15 cellular contexts compared by ENCODE assay signal in genomic region chr6:161132384-161132783, GRCh38.
DNase-seq lines count a peak whose midpoint lies in the region; ATAC-seq, FAIRE-seq and TF ChIP-seq lines count a peak whose summit lies in the region.
"Had no signal": no experiment of that assay in that cellular context is flagged by ENCODE, and none has a peak within 500 bp of the region (broad histone marks: within the 10 kb centered on the region; RNA-seq: fewer than 3 reads in every experiment).

No MANE protein-coding gene starts in this region.

- H3K27ac Mint-ChIP-seq in CD4-positive, alpha-beta T cell, result peak overlapping the region; percentile 7
- H3K27ac Mint-ChIP-seq in osteocyte (ENCODE audit: unreplicated experiment), result no peak overlapping the region
- H3K27ac Mint-ChIP-seq in CD8-positive, alpha-beta T cell, result no peak overlapping the region
- H3K27ac Mint-ChIP-seq: B cell had no signal

- TF ChIP-seq EP300 in K562 (IDR thresholded peaks at IDR 0.05; ENCODE audit: low read length) (no peak), neural cell (conservative IDR thresholded peaks at IDR 0.05; ENCODE audit: poor library complexity, severe bottlenecking) (no peak)

- H3K9me3 ChIP-seq in CD4-positive, alpha-beta T cell (ENCODE audit: control insufficient read depth, low read length), result no peaks in the 10 kb centered on the region
- H3K9me3 ChIP-seq in HCT116 (ENCODE audit: control insufficient read depth in 1 of 2, insufficient read depth in 1 of 2, low read depth in 1 of 2, low read length in 2 of 2) (no peaks in the 10 kb centered on the region), K562 (replicated peaks; ENCODE audit: control insufficient read depth, insufficient read depth, low read depth, low read length) (no peaks in the 10 kb centered on the region), neural cell (ENCODE audit: low read length) (no peaks in the 10 kb centered on the region)
- no peaks in the 10 kb centered on the region for H3K9me3 ChIP-seq in CD8-positive, alpha-beta T cell (ENCODE audit: low read length)
- H3K9me3 ChIP-seq: Caco-2 had no signal

- H3K4me1 ChIP-seq in HCT116 (ENCODE audit: control insufficient read depth in 1 of 2, insufficient read depth in 2 of 2, low read length in 2 of 2), result peaks cover 0 to 12% of the 10 kb centered on the region in 2 experiments; a peak in 2 of 4 replicates
- peaks cover 0 to 6% of the 10 kb centered on the region in 2 experiments; a peak in 1 of 5 replicates for H3K4me1 ChIP-seq in K562 (replicated peaks in 1 of 2; ENCODE audit: control insufficient read depth in 2 of 2, insufficient read depth in 2 of 2, low read length in 2 of 2)
- no peaks in the 10 kb centered on the region for H3K4me1 ChIP-seq in CD8-positive, alpha-beta T cell (ENCODE audit: insufficient read depth, low read length)
- H3K4me1 ChIP-seq: Caco-2 had no signal

- WGBS in K562 (ENCODE audit: insufficient coverage, low coverage, missing lambda C conversion rate), result 96% methylated on average over 11 of the region's 11 CpGs

- H3K27me3 ChIP-seq in CD4-positive, alpha-beta T cell (ENCODE audit: control insufficient read depth, insufficient read depth, low read length), result no peaks in the 10 kb centered on the region
- H3K27me3 ChIP-seq in HCT116 (ENCODE audit: insufficient read depth, low read length) (no peaks in the 10 kb centered on the region), K562 (ENCODE audit: control insufficient read depth in 2 of 2, insufficient read depth in 2 of 2, low read length in 2 of 2) (no peaks in the 10 kb centered on the region), neural cell (ENCODE audit: insufficient read depth, low read depth, low read length) (no peaks in the 10 kb centered on the region)
- no peaks in the 10 kb centered on the region for H3K27me3 ChIP-seq in CD8-positive, alpha-beta T cell (ENCODE audit: insufficient read depth, low read length)
- H3K27me3 ChIP-seq: BLaER1 treated with 17β-estradiol and CSF1 and Interleukin-3, amounts not matched to agents 10 nM and 100 nM had no signal

- H3K36me3 ChIP-seq in HCT116 (ENCODE audit: control insufficient read depth in 1 of 2, insufficient read depth in 2 of 2, low read length in 2 of 2), result no peaks in the 10 kb centered on the region; a peak in 1 of 4 replicates
- peaks cover 36% of the 10 kb centered on the region for H3K36me3 ChIP-seq in K562 (ENCODE audit: control insufficient read depth, insufficient read depth, low read length)
- H3K36me3 ChIP-seq in neural cell (ENCODE audit: insufficient read depth, low read length), result peaks cover 27% of the 10 kb centered on the region
- H3K36me3 ChIP-seq in CD8-positive, alpha-beta T cell (ENCODE audit: insufficient read depth, low read length), result no peaks in the 10 kb centered on the region

- no peak for FAIRE-seq in K562 (lab: Jason Lieb, UNC)
- FAIRE-seq: G401.6 had no signal

- POLR2A ChIA-PET in CD4-positive, alpha-beta T cell (lab: Charles Lee), result no interaction called here
- POLR2A ChIA-PET in HCT116 (lab: Charles Lee), result no interaction called here
- POLR2A ChIA-PET in K562 (lab: Yijun Ruan, JAX), result interaction anchor here (0.8 to 2.5 kb wide), 6 partner anchors 9 to 120 kb away, joined by 3 to 7 read pairs (median 6); no protein-coding TSS in a partner anchor
- POLR2A ChIA-PET in CD8-positive, alpha-beta T cell (lab: Charles Lee), result no interaction called here

- no peak overlapping the region for H3K4me3 Mint-ChIP-seq in CD4-positive, alpha-beta T cell
- H3K4me3 Mint-ChIP-seq in osteocyte (ENCODE audit: unreplicated experiment), result no peak overlapping the region
- H3K4me3 Mint-ChIP-seq in CD8-positive, alpha-beta T cell, result no peak overlapping the region
- H3K4me3 Mint-ChIP-seq: B cell had no signal

- RAD21 ChIA-PET in HCT116 (lab: Charles Lee; ENCODE audit: low non-redundant PET in 1 of 2, low total read pairs in 2 of 2, uncharacterized antibody in 2 of 2, unreplicated experiment in 2 of 2), result interaction anchor here in 1 of 2 experiments (1.0 kb wide), 1 partner anchor 241 kb away, joined by 3 read pairs; no protein-coding TSS in a partner anchor

- H3K79me2 ChIP-seq in HCT116 (ENCODE audit: insufficient read depth, low read length) (no peaks in the 10 kb centered on the region), K562 (ENCODE audit: control insufficient read depth, insufficient read depth, low read length) (no peaks in the 10 kb centered on the region), neural cell (replicated peaks; ENCODE audit: insufficient read depth, low read length) (no peaks in the 10 kb centered on the region)

- H3K27me3 Mint-ChIP-seq in CD4-positive, alpha-beta T cell, result no peaks in the 10 kb centered on the region
- H3K27me3 Mint-ChIP-seq in osteocyte (ENCODE audit: unreplicated experiment), result no peaks in the 10 kb centered on the region
- H3K27me3 Mint-ChIP-seq in CD8-positive, alpha-beta T cell (ENCODE audit: low read depth), result no peaks in the 10 kb centered on the region
- H3K27me3 Mint-ChIP-seq: B cell had no signal

- no peak for TF ChIP-seq RAD21 in HCT116 (IDR thresholded peaks at IDR 0.05; ENCODE audit: low read depth)
- TF ChIP-seq RAD21 in K562 (CRISPR knock-in tag; conservative IDR thresholded peaks at IDR 0.05 in 1 of 2, IDR thresholded peaks at IDR 0.05 in 1 of 2), result no peak
- no peak for TF ChIP-seq RAD21 in neural cell (conservative IDR thresholded peaks at IDR 0.05)

- H3K4me3 ChIP-seq in HCT116 (replicated peaks in 1 of 2; ENCODE audit: low read depth in 1 of 2, low read length in 2 of 2) (no peak overlapping the region), K562 (no peak overlapping the region), neural cell (ENCODE audit: low read length) (no peak overlapping the region)
- no peak overlapping the region for H3K4me3 ChIP-seq in CD8-positive, alpha-beta T cell (ENCODE audit: low read depth, low read length)
- H3K4me3 ChIP-seq: BLaER1 treated with 17β-estradiol and CSF1 and Interleukin-3, amounts not matched to agents 10 nM and 100 nM had no signal

- CTCF ChIA-PET in CD4-positive, alpha-beta T cell (lab: Charles Lee), result no interaction called here
- CTCF ChIA-PET in HCT116 (lab: Charles Lee) (interaction anchor here (1.5 kb wide), 1 partner anchor 238 kb away, joined by 3 read pairs; no protein-coding TSS in a partner anchor), K562 (lab: Yijun Ruan, JAX; ENCODE audit: low intra/inter-chr PET ratio) (no interaction called here)
- CTCF ChIA-PET in CD8-positive, alpha-beta T cell (lab: Charles Lee), result interaction anchor here (1.5 kb wide), 1 partner anchor 202 kb away, joined by 3 read pairs; no protein-coding TSS in a partner anchor

- H3F3A ChIP-seq in neural cell (ENCODE audit: insufficient read depth, low read length, poor library complexity, severe bottlenecking), result no peaks in the 10 kb centered on the region

- BruUV-seq in HCT116 (replicated peaks; lab: Mats Ljungman, UMichigan) (no TSS peak), K562 (replicated peaks; lab: Mats Ljungman, UMichigan) (no TSS peak)

- H3K27ac ChIP-seq in CD4-positive, alpha-beta T cell (ENCODE audit: low read depth, low read length), result no peak overlapping the region
- H3K27ac ChIP-seq in HCT116 (ENCODE audit: low read depth, low read length) (no peak overlapping the region), K562 (ENCODE audit: extremely low read depth, low read depth, low read length) (no peak overlapping the region), neural cell (ENCODE audit: low read length) (no peak overlapping the region)
- no peak overlapping the region for H3K27ac ChIP-seq in CD8-positive, alpha-beta T cell (ENCODE audit: low read depth, low read length)
- H3K27ac ChIP-seq: BLaER1 treated with 17β-estradiol and CSF1 and Interleukin-3, amounts not matched to agents 10 nM and 100 nM; KMS-11 had no signal

- H3K4me2 ChIP-seq in HCT116 (ENCODE audit: low read length), result no peak overlapping the region
- H3K4me2 ChIP-seq in K562 (ENCODE audit: insufficient read depth, low read length), result no peak overlapping the region
- H3K4me2 ChIP-seq in neural cell (ENCODE audit: low read length), result no peak overlapping the region
- H3K4me2 ChIP-seq: BLaER1 treated with 17β-estradiol and CSF1 and Interleukin-3, amounts not matched to agents 10 nM and 100 nM; KMS-11 had no signal

- H3K9me2 ChIP-seq in HCT116 (ENCODE audit: insufficient read depth), result no peaks in the 10 kb centered on the region
- no peaks in the 10 kb centered on the region for H3K9me2 ChIP-seq in neural cell (ENCODE audit: insufficient read depth, low read length)

- H3K9ac ChIP-seq in HCT116 (ENCODE audit: low read length), result no peak overlapping the region
- H3K9ac ChIP-seq in K562 (ENCODE audit: insufficient read depth in 1 of 2, low read depth in 2 of 2, low read length in 2 of 2), result 0 out of 4 replicates have a peak overlapping the region, but pooled peaks of 1 of the 2 experiments have one; percentile 8
- no peak overlapping the region for H3K9ac ChIP-seq in neural cell (ENCODE audit: low read length)
- H3K9ac ChIP-seq: BLaER1 treated with 17β-estradiol and CSF1 and Interleukin-3, amounts not matched to agents 10 nM and 100 nM; KMS-11 had no signal

- H3K4me1 Mint-ChIP-seq in CD4-positive, alpha-beta T cell (ENCODE audit: low read depth), result peaks cover 17% of the 10 kb centered on the region
- H3K4me1 Mint-ChIP-seq in osteocyte (ENCODE audit: unreplicated experiment), result no peaks in the 10 kb centered on the region
- peaks cover 13% of the 10 kb centered on the region for H3K4me1 Mint-ChIP-seq in CD8-positive, alpha-beta T cell (ENCODE audit: low read depth)

- ATAC-seq in CD4-positive, alpha-beta T cell (ENCODE audit: poor library complexity), result no peak
- ATAC-seq in HCT116 (no peak), K562 (no peak)
- no peak for ATAC-seq in CD8-positive, alpha-beta T cell

- in situ Hi-C loops in K562 (cut with MboI), result no loop called here

- intact Hi-C loops in CD4-positive, alpha-beta T cell (cut with DNase I, micrococcal nuclease), result no loop called here
- intact Hi-C loops in HCT116 (cut with micrococcal nuclease) (no loop called here), K562 (cut with micrococcal nuclease) (no loop called here)
- intact Hi-C loops in CD8-positive, alpha-beta T cell (cut with DNase I, micrococcal nuclease), result no loop called here

- H4K20me1 ChIP-seq in HCT116 (ENCODE audit: insufficient read depth) (no peaks in the 10 kb centered on the region), K562 (replicated peaks; ENCODE audit: control insufficient read depth, insufficient read depth, low read length) (no peaks in the 10 kb centered on the region), neural cell (ENCODE audit: insufficient read depth) (no peaks in the 10 kb centered on the region)

- TF ChIP-seq CTCF in CD4-positive, alpha-beta T cell (IDR thresholded peaks at IDR 0.05), result no peak
- TF ChIP-seq CTCF in HCT116 (IDR thresholded peaks at IDR 0.05 in 2 of 3, conservative IDR thresholded peaks at IDR 0.05 in 1 of 3; ENCODE audit: borderline replicate concordance in 1 of 3, insufficient read depth in 1 of 3, low read depth in 2 of 3, low read length in 2 of 3) (no peak), K562 (IDR thresholded peaks at IDR 0.05 in 2 of 3, conservative IDR thresholded peaks at IDR 0.05 in 1 of 3; ENCODE audit: insufficient read depth in 2 of 3, low read depth in 1 of 3, low read length in 3 of 3) (no peak), neural cell (IDR thresholded peaks at IDR 0.05; ENCODE audit: poor library complexity, severe bottlenecking) (no peak), osteocyte (IDR thresholded peaks at IDR 0.05) (no peak)
- no peak for TF ChIP-seq CTCF in CD8-positive, alpha-beta T cell (IDR thresholded peaks at IDR 0.05)

- H3K9me1 ChIP-seq in K562 (ENCODE audit: control insufficient read depth, insufficient read depth, low read length), result no peaks in the 10 kb centered on the region

- H3K36me3 Mint-ChIP-seq in CD4-positive, alpha-beta T cell (ENCODE audit: low read depth), result peaks cover 23% of the 10 kb centered on the region
- H3K36me3 Mint-ChIP-seq in osteocyte (ENCODE audit: unreplicated experiment), result peaks cover 23% of the 10 kb centered on the region
- H3K36me3 Mint-ChIP-seq in CD8-positive, alpha-beta T cell, result peaks cover 43% of the 10 kb centered on the region

- TF ChIP-seq POLR2A in HCT116 (IDR thresholded peaks at IDR 0.05; ENCODE audit: borderline replicate concordance, extremely low read depth, insufficient read depth, insufficient read length), result no peak
- TF ChIP-seq POLR2A in K562 (conservative IDR thresholded peaks at IDR 0.05), result no peak

- H3K9me3 Mint-ChIP-seq in CD4-positive, alpha-beta T cell, result no peaks in the 10 kb centered on the region
- H3K9me3 Mint-ChIP-seq in osteocyte (ENCODE audit: unreplicated experiment), result no peaks in the 10 kb centered on the region
- H3K9me3 Mint-ChIP-seq in CD8-positive, alpha-beta T cell, result no peaks in the 10 kb centered on the region

- DNase-seq in CD4-positive, alpha-beta T cell, result no peak
- DNase-seq in HCT116 (ENCODE audit: low read depth, low spot score) (no peak), K562 (ENCODE audit: extremely low read depth in 1 of 4, low spot score in 3 of 4) (no peak), epidermal melanocyte (ENCODE audit: insufficient read length, low spot score) (no peak), osteocyte (ENCODE audit: extremely low spot score, unreplicated experiment) (no peak)
- no peak for DNase-seq in CD8-positive, alpha-beta T cell
- DNase-seq: Caco-2, DMS153, GOT3, H7 had no signal

- H2AFZ ChIP-seq in HCT116 (ENCODE audit: low read depth, low read length, poor library complexity, severe bottlenecking) (no peak overlapping the region), K562 (ENCODE audit: low read depth, low read length) (no peak overlapping the region), neural cell (ENCODE audit: low read depth, low read length) (no peak overlapping the region)

Comparison
In these comparisons a context has a peak if more than half of its experiments do, and no peak if none do; other contexts are left out.
1. CTCF ChIA-PET loops: an anchor here in HCT116 (1.5 kb wide) and CD8-positive, alpha-beta T cell (1.5 kb wide); none called in CD4-positive, alpha-beta T cell and K562.